In the genomic region with DNA sequence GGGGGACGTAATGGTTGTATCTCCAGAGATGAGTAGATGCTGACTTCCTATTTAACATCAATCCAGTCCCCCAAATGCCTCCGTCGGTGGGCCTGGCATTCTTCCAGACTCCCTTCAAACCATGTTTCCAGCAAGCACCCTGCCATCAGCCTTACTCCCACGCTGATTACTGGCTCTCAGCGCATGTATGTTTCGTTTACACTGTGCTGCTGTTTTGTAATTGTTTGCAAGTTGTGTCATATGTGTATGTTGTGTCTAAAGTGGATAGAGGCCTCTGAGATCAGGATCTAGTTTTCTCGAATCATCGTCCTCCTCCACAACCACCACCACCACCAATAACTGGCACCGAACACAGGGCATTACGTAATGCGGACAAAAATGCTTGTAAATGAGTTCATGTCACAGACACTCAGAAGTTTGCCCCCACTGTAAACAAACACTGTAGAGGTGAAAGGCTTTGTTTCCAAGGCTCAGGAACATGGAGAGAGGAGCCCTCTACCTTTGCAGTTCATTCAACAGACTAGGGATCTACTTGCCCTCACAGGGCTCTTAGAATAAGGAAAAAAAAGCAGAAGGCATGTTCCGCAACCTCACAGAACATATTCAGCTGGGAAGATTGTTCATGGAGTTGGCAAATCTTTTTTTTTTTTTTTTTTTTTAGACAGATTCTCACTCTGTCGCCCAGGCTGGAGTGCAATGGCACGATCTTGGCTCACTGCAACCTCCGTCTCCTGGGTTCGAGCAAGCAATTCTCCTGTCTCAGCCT, we compare ENCODE assay signal across 2 cellular contexts.
TF ChIP-seq lines count a peak whose summit lies in the region.

No MANE protein-coding gene starts in this region.

TF ChIP-seq in A549, 52 proteins besides CTCF, POLR2A, EP300 and RAD21 (continued from another document):
- TF ChIP-seq, protein P1, sequence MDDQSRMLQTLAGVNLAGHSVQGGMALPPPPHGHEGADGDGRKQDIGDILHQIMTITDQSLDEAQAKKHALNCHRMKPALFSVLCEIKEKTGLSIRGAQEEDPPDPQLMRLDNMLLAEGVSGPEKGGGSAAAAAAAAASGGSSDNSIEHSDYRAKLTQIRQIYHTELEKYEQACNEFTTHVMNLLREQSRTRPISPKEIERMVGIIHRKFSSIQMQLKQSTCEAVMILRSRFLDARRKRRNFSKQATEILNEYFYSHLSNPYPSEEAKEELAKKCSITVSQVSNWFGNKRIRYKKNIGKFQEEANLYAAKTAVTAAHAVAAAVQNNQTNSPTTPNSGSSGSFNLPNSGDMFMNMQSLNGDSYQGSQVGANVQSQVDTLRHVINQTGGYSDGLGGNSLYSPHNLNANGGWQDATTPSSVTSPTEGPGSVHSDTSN (IDR thresholded peaks at IDR 0.05), result 0 out of 2 replicates have a peak, but pooled peaks have one; percentile 51
- TF ChIP-seq MYC (IDR thresholded peaks at IDR 0.05; ENCODE audit: borderline replicate concordance, low read length), result no peak

TF ChIP-seq in HepG2, 621 proteins besides CTCF, POLR2A, EP300 and RAD21 (continued from another document and continues in another):
- TF ChIP-seq ZNF180 (CRISPR knock-in tag; IDR thresholded peaks at IDR 0.05; ENCODE audit: borderline replicate concordance, low read depth) (no peak), AGO1 (IDR thresholded peaks at IDR 0.05; ENCODE audit: low read depth, low read length, poor library complexity, severe bottlenecking) (no peak), NFKB2 (CRISPR knock-in tag; IDR thresholded peaks at IDR 0.05; ENCODE audit: borderline replicate concordance) (no peak), ZNF570 (CRISPR knock-in tag; IDR thresholded peaks at IDR 0.05; ENCODE audit: borderline replicate concordance) (no peak), ZNF841 (CRISPR knock-in tag; IDR thresholded peaks at IDR 0.05; ENCODE audit: borderline replicate concordance) (no peak), SMAD9 (CRISPR knock-in tag; IDR thresholded peaks at IDR 0.05) (no peak), KDM6A (CRISPR knock-in tag; IDR thresholded peaks at IDR 0.05; ENCODE audit: low read depth) (no peak), SALL2 (CRISPR knock-in tag; IDR thresholded peaks at IDR 0.05) (no peak), MEF2D (CRISPR knock-in tag; IDR thresholded peaks at IDR 0.05) (no peak), SMC3 (IDR thresholded peaks at IDR 0.05; ENCODE audit: low read length) (0 out of 2 replicates have a peak, but pooled peaks have one; percentile 7), MAFF (IDR thresholded peaks at IDR 0.05; ENCODE audit: low read depth, low read length) (no peak), CCDC6 (CRISPR knock-in tag; IDR thresholded peaks at IDR 0.05) (no peak), SRSF1 (optimal IDR thresholded peaks at IDR 0.05; ENCODE audit: low read depth, low read length) (no peak), ZFX (CRISPR knock-in tag; IDR thresholded peaks at IDR 0.05; ENCODE audit: low read depth) (no peak), ZNF672 (CRISPR knock-in tag; IDR thresholded peaks at IDR 0.05) (no peak), ZFP36 (IDR thresholded peaks at IDR 0.05; ENCODE audit: borderline replicate concordance, low read depth, low read length, partially characterized antibody) (no peak), NR2F2 (IDR thresholded peaks at IDR 0.05; ENCODE audit: borderline replicate concordance, low read depth) (no peak), SALL1 (CRISPR knock-in tag; IDR thresholded peaks at IDR 0.05) (peak; percentile 40; the same call in 1 of the 2 replicates), ZNF234 (CRISPR knock-in tag; conservative IDR thresholded peaks at IDR 0.05) (no peak), JUNB (CRISPR knock-in tag; IDR thresholded peaks at IDR 0.05; ENCODE audit: borderline replicate concordance) (0 out of 2 replicates have a peak, but pooled peaks have one; percentile 11), ZNF256 (CRISPR knock-in tag; conservative IDR thresholded peaks at IDR 0.05) (no peak), ZNF460 (CRISPR knock-in tag; IDR thresholded peaks at IDR 0.05; ENCODE audit: borderline replicate concordance) (no peak), HES4 (CRISPR knock-in tag; IDR thresholded peaks at IDR 0.05; ENCODE audit: borderline replicate concordance) (no peak), FOXA3 (CRISPR knock-in tag; IDR thresholded peaks at IDR 0.05) (peak; percentile 81), RFX3 (CRISPR knock-in tag; IDR thresholded peaks at IDR 0.05) (no peak), CC2D1A (CRISPR knock-in tag; IDR thresholded peaks at IDR 0.05) (no peak), ATRX (CRISPR knock-in tag; IDR thresholded peaks at IDR 0.05; ENCODE audit: borderline replicate concordance) (no peak), KLF11 (CRISPR knock-in tag; IDR thresholded peaks at IDR 0.05) (no peak), ZNF501 (CRISPR knock-in tag; IDR thresholded peaks at IDR 0.05) (peak; percentile 73; the same call in 1 of the 2 replicates), CEBPB (IDR thresholded peaks at IDR 0.05; ENCODE audit: borderline replicate concordance, low read depth, low read length) (peak; percentile 79), BCL6 (CRISPR knock-in tag; IDR thresholded peaks at IDR 0.05) (peak; percentile 22), KMT2B (CRISPR knock-in tag; IDR thresholded peaks at IDR 0.05) (no peak)
- TF ChIP-seq, protein P2, sequence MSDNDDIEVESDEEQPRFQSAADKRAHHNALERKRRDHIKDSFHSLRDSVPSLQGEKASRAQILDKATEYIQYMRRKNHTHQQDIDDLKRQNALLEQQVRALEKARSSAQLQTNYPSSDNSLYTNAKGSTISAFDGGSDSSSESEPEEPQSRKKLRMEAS (IDR thresholded peaks at IDR 0.05), result no peak
- TF ChIP-seq, protein P3, sequence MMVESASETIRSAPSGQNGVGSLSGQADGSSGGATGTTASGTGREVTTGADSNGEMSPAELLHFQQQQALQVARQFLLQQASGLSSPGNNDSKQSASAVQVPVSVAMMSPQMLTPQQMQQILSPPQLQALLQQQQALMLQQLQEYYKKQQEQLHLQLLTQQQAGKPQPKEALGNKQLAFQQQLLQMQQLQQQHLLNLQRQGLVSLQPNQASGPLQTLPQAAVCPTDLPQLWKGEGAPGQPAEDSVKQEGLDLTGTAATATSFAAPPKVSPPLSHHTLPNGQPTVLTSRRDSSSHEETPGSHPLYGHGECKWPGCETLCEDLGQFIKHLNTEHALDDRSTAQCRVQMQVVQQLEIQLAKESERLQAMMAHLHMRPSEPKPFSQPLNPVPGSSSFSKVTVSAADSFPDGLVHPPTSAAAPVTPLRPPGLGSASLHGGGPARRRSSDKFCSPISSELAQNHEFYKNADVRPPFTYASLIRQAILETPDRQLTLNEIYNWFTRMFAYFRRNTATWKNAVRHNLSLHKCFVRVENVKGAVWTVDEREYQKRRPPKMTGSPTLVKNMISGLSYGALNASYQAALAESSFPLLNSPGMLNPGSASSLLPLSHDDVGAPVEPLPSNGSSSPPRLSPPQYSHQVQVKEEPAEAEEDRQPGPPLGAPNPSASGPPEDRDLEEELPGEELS (CRISPR knock-in tag; IDR thresholded peaks at IDR 0.05), result peak; percentile 88
- TF ChIP-seq, protein P4, sequence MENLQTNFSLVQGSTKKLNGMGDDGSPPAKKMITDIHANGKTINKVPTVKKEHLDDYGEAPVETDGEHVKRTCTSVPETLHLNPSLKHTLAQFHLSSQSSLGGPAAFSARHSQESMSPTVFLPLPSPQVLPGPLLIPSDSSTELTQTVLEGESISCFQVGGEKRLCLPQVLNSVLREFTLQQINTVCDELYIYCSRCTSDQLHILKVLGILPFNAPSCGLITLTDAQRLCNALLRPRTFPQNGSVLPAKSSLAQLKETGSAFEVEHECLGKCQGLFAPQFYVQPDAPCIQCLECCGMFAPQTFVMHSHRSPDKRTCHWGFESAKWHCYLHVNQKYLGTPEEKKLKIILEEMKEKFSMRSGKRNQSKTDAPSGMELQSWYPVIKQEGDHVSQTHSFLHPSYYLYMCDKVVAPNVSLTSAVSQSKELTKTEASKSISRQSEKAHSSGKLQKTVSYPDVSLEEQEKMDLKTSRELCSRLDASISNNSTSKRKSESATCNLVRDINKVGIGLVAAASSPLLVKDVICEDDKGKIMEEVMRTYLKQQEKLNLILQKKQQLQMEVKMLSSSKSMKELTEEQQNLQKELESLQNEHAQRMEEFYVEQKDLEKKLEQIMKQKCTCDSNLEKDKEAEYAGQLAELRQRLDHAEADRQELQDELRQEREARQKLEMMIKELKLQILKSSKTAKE (CRISPR knock-in tag; IDR thresholded peaks at IDR 0.05; ENCODE audit: borderline replicate concordance), result peak; percentile 70
- TF ChIP-seq, protein P5, sequence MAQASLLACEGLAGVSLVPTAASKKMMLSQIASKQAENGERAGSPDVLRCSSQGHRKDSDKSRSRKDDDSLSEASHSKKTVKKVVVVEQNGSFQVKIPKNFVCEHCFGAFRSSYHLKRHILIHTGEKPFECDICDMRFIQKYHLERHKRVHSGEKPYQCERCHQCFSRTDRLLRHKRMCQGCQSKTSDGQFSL (CRISPR knock-in tag; IDR thresholded peaks at IDR 0.05), result no peak
- TF ChIP-seq, protein P6, sequence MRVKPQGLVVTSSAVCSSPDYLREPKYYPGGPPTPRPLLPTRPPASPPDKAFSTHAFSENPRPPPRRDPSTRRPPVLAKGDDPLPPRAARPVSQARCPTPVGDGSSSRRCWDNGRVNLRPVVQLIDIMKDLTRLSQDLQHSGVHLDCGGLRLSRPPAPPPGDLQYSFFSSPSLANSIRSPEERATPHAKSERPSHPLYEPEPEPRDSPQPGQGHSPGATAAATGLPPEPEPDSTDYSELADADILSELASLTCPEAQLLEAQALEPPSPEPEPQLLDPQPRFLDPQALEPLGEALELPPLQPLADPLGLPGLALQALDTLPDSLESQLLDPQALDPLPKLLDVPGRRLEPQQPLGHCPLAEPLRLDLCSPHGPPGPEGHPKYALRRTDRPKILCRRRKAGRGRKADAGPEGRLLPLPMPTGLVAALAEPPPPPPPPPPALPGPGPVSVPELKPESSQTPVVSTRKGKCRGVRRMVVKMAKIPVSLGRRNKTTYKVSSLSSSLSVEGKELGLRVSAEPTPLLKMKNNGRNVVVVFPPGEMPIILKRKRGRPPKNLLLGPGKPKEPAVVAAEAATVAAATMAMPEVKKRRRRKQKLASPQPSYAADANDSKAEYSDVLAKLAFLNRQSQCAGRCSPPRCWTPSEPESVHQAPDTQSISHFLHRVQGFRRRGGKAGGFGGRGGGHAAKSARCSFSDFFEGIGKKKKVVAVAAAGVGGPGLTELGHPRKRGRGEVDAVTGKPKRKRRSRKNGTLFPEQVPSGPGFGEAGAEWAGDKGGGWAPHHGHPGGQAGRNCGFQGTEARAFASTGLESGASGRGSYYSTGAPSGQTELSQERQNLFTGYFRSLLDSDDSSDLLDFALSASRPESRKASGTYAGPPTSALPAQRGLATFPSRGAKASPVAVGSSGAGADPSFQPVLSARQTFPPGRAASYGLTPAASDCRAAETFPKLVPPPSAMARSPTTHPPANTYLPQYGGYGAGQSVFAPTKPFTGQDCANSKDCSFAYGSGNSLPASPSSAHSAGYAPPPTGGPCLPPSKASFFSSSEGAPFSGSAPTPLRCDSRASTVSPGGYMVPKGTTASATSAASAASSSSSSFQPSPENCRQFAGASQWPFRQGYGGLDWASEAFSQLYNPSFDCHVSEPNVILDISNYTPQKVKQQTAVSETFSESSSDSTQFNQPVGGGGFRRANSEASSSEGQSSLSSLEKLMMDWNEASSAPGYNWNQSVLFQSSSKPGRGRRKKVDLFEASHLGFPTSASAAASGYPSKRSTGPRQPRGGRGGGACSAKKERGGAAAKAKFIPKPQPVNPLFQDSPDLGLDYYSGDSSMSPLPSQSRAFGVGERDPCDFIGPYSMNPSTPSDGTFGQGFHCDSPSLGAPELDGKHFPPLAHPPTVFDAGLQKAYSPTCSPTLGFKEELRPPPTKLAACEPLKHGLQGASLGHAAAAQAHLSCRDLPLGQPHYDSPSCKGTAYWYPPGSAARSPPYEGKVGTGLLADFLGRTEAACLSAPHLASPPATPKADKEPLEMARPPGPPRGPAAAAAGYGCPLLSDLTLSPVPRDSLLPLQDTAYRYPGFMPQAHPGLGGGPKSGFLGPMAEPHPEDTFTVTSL (CRISPR knock-in tag; IDR thresholded peaks at IDR 0.05; ENCODE audit: borderline replicate concordance), result 0 out of 2 replicates have a peak, but pooled peaks have one; percentile 52
- TF ChIP-seq, protein P7, sequence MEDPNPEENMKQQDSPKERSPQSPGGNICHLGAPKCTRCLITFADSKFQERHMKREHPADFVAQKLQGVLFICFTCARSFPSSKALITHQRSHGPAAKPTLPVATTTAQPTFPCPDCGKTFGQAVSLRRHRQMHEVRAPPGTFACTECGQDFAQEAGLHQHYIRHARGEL (CRISPR knock-in tag; IDR thresholded peaks at IDR 0.05), result no peak
- TF ChIP-seq, protein P8, sequence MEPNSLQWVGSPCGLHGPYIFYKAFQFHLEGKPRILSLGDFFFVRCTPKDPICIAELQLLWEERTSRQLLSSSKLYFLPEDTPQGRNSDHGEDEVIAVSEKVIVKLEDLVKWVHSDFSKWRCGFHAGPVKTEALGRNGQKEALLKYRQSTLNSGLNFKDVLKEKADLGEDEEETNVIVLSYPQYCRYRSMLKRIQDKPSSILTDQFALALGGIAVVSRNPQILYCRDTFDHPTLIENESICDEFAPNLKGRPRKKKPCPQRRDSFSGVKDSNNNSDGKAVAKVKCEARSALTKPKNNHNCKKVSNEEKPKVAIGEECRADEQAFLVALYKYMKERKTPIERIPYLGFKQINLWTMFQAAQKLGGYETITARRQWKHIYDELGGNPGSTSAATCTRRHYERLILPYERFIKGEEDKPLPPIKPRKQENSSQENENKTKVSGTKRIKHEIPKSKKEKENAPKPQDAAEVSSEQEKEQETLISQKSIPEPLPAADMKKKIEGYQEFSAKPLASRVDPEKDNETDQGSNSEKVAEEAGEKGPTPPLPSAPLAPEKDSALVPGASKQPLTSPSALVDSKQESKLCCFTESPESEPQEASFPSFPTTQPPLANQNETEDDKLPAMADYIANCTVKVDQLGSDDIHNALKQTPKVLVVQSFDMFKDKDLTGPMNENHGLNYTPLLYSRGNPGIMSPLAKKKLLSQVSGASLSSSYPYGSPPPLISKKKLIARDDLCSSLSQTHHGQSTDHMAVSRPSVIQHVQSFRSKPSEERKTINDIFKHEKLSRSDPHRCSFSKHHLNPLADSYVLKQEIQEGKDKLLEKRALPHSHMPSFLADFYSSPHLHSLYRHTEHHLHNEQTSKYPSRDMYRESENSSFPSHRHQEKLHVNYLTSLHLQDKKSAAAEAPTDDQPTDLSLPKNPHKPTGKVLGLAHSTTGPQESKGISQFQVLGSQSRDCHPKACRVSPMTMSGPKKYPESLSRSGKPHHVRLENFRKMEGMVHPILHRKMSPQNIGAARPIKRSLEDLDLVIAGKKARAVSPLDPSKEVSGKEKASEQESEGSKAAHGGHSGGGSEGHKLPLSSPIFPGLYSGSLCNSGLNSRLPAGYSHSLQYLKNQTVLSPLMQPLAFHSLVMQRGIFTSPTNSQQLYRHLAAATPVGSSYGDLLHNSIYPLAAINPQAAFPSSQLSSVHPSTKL (CRISPR knock-in tag; IDR thresholded peaks at IDR 0.05), result peak; percentile 71
